In genomic region chr1:39666772-39667171, GRCh38 we compare ENCODE assay signal across 9 cellular contexts. TPM values are rescaled to one million over a fixed set of nuclear protein-coding genes. Genes with fewer than 3 reads are reported as not detected.
A peak's percentile ranks its signal among the peaks of the same experiment; 100 is the strongest.
DNase-seq lines count a peak whose midpoint lies in the region; ATAC-seq, FAIRE-seq and TF ChIP-seq lines count a peak whose summit lies in the region.
"Had no signal": no experiment of that assay in that cellular context is flagged by ENCODE, and none has a peak within 500 bp of the region (broad histone marks: within the 10 kb centered on the region; RNA-seq: fewer than 3 reads in every experiment).

No MANE protein-coding gene starts in this region.

- H3K27me3 Mint-ChIP-seq in activated naive CD8-positive, alpha-beta T cell treated with anti-CD3 and anti-CD28 coated beads, Interleukin-2, amount 50 U/mL, for 24 hours = peaks cover 31% of the 10 kb centered on the region

- FAIRE-seq in HTR-8/SVneo (lab: Jason Lieb, UNC) = no peak
- FAIRE-seq: endometrium had no signal

- H3K9me3 ChIP-seq in BE2C = no peaks in the 10 kb centered on the region
- H3K9me3 ChIP-seq: Peyer's patch had no signal

- H3K4me3 ChIP-seq in BE2C (ENCODE audit: low read depth, low read length) = no peak overlapping the region
- H3K4me3 ChIP-seq: Peyer's patch had no signal

- H3K4me1 ChIP-seq in BE2C = peaks cover 3% of the 10 kb centered on the region; the same call in 1 of the 2 replicates

- no peaks in the 10 kb centered on the region for H3K36me3 Mint-ChIP-seq in activated naive CD8-positive, alpha-beta T cell treated with anti-CD3 and anti-CD28 coated beads, Interleukin-2, amount 50 U/mL, for 24 hours (ENCODE audit: low read depth)

- H3K36me3 ChIP-seq in BE2C = no peaks in the 10 kb centered on the region
- H3K36me3 ChIP-seq: Peyer's patch had no signal

- DNase-seq in activated naive CD8-positive, alpha-beta T cell treated with anti-CD3 and anti-CD28 coated beads, Interleukin-2, amount 50 U/mL, for 24 hours = peak; percentile 59
- DNase-seq in NCI-H2029 treated with DMSO at 0.1 percent for 48 hours (lab: John Stamatoyannopoulos, UW) (no peak), BE2C (no peak), HTR-8/SVneo (ENCODE audit: insufficient read length, low spot score) (no peak)
- DNase-seq: Peyer's patch had no signal

- peak overlapping the region; percentile 43 for H3K4me3 Mint-ChIP-seq in activated naive CD8-positive, alpha-beta T cell treated with anti-CD3 and anti-CD28 coated beads, Interleukin-2, amount 50 U/mL, for 24 hours

- H3K27me3 ChIP-seq in BE2C = no peaks in the 10 kb centered on the region

- peaks cover 37% of the 10 kb centered on the region for H3K4me1 Mint-ChIP-seq in activated naive CD8-positive, alpha-beta T cell treated with anti-CD3 and anti-CD28 coated beads, Interleukin-2, amount 50 U/mL, for 24 hours

- ATAC-seq in GM18873 (IDR thresholded peaks at IDR 0.05; ENCODE audit: low FRiP score, unreplicated experiment) = peak; percentile 83
- peak; percentile 73 for ATAC-seq in GM21423 (IDR thresholded peaks at IDR 0.05; ENCODE audit: unreplicated experiment)
- ATAC-seq in HG03139 (IDR thresholded peaks at IDR 0.05; ENCODE audit: unreplicated experiment) = peak; percentile 59
- ATAC-seq in activated naive CD8-positive, alpha-beta T cell treated with anti-CD3 and anti-CD28 coated beads, Interleukin-2, amount 50 U/mL, for 24 hours = peak; percentile 94

- H3K27ac Mint-ChIP-seq in activated naive CD8-positive, alpha-beta T cell treated with anti-CD3 and anti-CD28 coated beads, Interleukin-2, amount 50 U/mL, for 24 hours = peak overlapping the region; percentile 70

- no peak for TF ChIP-seq CTCF in BE2C (IDR thresholded peaks at IDR 0.05; ENCODE audit: low read depth, low read length)

- no peaks in the 10 kb centered on the region for H3K9me3 Mint-ChIP-seq in activated naive CD8-positive, alpha-beta T cell treated with anti-CD3 and anti-CD28 coated beads, Interleukin-2, amount 50 U/mL, for 24 hours

RNA-seq across cellular contexts. Expression of gene NT5C1A, which starts 5.1 kb away (rescaled TPM):
- 4.8 TPM for polyA plus RNA-seq in BE2C (2012; ENCODE audit: insufficient read depth, insufficient read length, low read depth)

RNA-seq across cellular contexts. Expression of gene HPCAL4, which starts 24.5 kb away (rescaled TPM):
- polyA plus RNA-seq in BE2C (2012; ENCODE audit: insufficient read depth, insufficient read length, low read depth) = 2.5 TPM

RNA-seq across cellular contexts. Expression of gene HEYL, which starts 27.3 kb away (rescaled TPM):
- not detected for polyA plus RNA-seq in BE2C (2012; ENCODE audit: insufficient read depth, insufficient read length, low read depth)
